In genomic region chr11:11841605-11842425, GRCh38 we compare ENCODE assay signal across 1 cellular context.
TF ChIP-seq lines count a peak whose summit lies in the region.

A gene with protein sequence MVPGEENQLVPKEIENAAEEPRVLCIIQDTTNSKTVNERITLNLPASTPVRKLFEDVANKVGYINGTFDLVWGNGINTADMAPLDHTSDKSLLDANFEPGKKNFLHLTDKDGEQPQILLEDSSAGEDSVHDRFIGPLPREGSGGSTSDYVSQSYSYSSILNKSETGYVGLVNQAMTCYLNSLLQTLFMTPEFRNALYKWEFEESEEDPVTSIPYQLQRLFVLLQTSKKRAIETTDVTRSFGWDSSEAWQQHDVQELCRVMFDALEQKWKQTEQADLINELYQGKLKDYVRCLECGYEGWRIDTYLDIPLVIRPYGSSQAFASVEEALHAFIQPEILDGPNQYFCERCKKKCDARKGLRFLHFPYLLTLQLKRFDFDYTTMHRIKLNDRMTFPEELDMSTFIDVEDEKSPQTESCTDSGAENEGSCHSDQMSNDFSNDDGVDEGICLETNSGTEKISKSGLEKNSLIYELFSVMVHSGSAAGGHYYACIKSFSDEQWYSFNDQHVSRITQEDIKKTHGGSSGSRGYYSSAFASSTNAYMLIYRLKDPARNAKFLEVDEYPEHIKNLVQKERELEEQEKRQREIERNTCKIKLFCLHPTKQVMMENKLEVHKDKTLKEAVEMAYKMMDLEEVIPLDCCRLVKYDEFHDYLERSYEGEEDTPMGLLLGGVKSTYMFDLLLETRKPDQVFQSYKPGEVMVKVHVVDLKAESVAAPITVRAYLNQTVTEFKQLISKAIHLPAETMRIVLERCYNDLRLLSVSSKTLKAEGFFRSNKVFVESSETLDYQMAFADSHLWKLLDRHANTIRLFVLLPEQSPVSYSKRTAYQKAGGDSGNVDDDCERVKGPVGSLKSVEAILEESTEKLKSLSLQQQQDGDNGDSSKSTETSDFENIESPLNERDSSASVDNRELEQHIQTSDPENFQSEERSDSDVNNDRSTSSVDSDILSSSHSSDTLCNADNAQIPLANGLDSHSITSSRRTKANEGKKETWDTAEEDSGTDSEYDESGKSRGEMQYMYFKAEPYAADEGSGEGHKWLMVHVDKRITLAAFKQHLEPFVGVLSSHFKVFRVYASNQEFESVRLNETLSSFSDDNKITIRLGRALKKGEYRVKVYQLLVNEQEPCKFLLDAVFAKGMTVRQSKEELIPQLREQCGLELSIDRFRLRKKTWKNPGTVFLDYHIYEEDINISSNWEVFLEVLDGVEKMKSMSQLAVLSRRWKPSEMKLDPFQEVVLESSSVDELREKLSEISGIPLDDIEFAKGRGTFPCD (N-terminal part only) (plus strand): TSS chr11:11841972. CDS start chr11:11842186, 214 bp downstream.

TF ChIP-seq in HepG2, 621 proteins besides CTCF, POLR2A, EP300 and RAD21 (continued from another document and continues in another):
- TF ChIP-seq ZNF276 (CRISPR knock-in tag; IDR thresholded peaks at IDR 0.05; ENCODE audit: low read depth) (no peak; the same call in 1 of the 2 replicates), YEATS2 (CRISPR knock-in tag; IDR thresholded peaks at IDR 0.05; ENCODE audit: borderline replicate concordance) (peak; percentile 93), NFE2L2 (IDR thresholded peaks at IDR 0.05; ENCODE audit: low read length) (no peak), SCMH1 (CRISPR knock-in tag; IDR thresholded peaks at IDR 0.05; ENCODE audit: borderline replicate concordance) (no peak), RFX3 (CRISPR knock-in tag; IDR thresholded peaks at IDR 0.05) (no peak), YEATS4 (CRISPR knock-in tag; IDR thresholded peaks at IDR 0.05; ENCODE audit: borderline replicate concordance) (peak; percentile 81; the same call in 1 of the 2 replicates), PHF5A (CRISPR knock-in tag; IDR thresholded peaks at IDR 0.05; ENCODE audit: low read depth, unreplicated experiment) (peak; percentile 63), RELA (CRISPR knock-in tag; IDR thresholded peaks at IDR 0.05) (no peak), CC2D1A (CRISPR knock-in tag; IDR thresholded peaks at IDR 0.05) (no peak), PCBP2 (optimal IDR thresholded peaks at IDR 0.05; ENCODE audit: low read depth, low read length, poor library complexity, severe bottlenecking) (no peak), ARNTL (CRISPR knock-in tag; IDR thresholded peaks at IDR 0.05) (no peak), TBP (CRISPR knock-in tag; IDR thresholded peaks at IDR 0.05) (no peak), CREM (IDR thresholded peaks at IDR 0.05) (no peak; the same call in 1 of the 2 replicates), CREM (CRISPR knock-in tag; IDR thresholded peaks at IDR 0.05) (0 out of 2 replicates have a peak, but pooled peaks have one; percentile 16), ZNF335 (CRISPR knock-in tag; IDR thresholded peaks at IDR 0.05) (0 out of 2 replicates have a peak, but pooled peaks have one; percentile 41), SMAD3 (CRISPR knock-in tag; IDR thresholded peaks at IDR 0.05) (peak; percentile 67; the same call in 1 of the 2 replicates), YY1 (IDR thresholded peaks at IDR 0.05; ENCODE audit: insufficient read depth, insufficient replicate concordance, low read depth, low read length) (peak; percentile 99), ZNF326 (CRISPR knock-in tag; IDR thresholded peaks at IDR 0.05; ENCODE audit: borderline replicate concordance) (no peak), ZNF431 (CRISPR knock-in tag; IDR thresholded peaks at IDR 0.05; ENCODE audit: borderline replicate concordance, low read depth) (no peak; the same call in 1 of the 2 replicates), SP2 (CRISPR knock-in tag; IDR thresholded peaks at IDR 0.05) (0 out of 2 replicates have a peak, but pooled peaks have one; percentile 38), ZKSCAN1 (IDR thresholded peaks at IDR 0.05; ENCODE audit: low read length) (0 out of 2 replicates have a peak, but pooled peaks have one; percentile 7), PHF21A (CRISPR knock-in tag; IDR thresholded peaks at IDR 0.05) (no peak)
- TF ChIP-seq, protein P1, sequence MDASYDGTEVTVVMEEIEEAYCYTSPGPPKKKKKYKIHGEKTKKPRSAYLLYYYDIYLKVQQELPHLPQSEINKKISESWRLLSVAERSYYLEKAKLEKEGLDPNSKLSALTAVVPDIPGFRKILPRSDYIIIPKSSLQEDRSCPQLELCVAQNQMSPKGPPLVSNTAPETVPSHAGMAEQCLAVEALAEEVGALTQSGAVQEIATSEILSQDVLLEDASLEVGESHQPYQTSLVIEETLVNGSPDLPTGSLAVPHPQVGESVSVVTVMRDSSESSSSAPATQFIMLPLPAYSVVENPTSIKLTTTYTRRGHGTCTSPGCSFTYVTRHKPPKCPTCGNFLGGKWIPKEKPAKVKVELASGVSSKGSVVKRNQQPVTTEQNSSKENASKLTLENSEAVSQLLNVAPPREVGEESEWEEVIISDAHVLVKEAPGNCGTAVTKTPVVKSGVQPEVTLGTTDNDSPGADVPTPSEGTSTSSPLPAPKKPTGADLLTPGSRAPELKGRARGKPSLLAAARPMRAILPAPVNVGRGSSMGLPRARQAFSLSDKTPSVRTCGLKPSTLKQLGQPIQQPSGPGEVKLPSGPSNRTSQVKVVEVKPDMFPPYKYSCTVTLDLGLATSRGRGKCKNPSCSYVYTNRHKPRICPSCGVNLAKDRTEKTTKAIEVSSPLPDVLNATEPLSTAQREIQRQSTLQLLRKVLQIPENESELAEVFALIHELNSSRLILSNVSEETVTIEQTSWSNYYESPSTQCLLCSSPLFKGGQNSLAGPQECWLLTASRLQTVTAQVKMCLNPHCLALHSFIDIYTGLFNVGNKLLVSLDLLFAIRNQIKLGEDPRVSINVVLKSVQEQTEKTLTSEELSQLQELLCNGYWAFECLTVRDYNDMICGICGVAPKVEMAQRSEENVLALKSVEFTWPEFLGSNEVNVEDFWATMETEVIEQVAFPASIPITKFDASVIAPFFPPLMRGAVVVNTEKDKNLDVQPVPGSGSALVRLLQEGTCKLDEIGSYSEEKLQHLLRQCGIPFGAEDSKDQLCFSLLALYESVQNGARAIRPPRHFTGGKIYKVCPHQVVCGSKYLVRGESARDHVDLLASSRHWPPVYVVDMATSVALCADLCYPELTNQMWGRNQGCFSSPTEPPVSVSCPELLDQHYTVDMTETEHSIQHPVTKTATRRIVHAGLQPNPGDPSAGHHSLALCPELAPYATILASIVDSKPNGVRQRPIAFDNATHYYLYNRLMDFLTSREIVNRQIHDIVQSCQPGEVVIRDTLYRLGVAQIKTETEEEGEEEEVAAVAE (CRISPR knock-in tag; IDR thresholded peaks at IDR 0.05; ENCODE audit: borderline replicate concordance), result peak; percentile 60; the same call in 1 of the 2 replicates
- TF ChIP-seq, protein P2, sequence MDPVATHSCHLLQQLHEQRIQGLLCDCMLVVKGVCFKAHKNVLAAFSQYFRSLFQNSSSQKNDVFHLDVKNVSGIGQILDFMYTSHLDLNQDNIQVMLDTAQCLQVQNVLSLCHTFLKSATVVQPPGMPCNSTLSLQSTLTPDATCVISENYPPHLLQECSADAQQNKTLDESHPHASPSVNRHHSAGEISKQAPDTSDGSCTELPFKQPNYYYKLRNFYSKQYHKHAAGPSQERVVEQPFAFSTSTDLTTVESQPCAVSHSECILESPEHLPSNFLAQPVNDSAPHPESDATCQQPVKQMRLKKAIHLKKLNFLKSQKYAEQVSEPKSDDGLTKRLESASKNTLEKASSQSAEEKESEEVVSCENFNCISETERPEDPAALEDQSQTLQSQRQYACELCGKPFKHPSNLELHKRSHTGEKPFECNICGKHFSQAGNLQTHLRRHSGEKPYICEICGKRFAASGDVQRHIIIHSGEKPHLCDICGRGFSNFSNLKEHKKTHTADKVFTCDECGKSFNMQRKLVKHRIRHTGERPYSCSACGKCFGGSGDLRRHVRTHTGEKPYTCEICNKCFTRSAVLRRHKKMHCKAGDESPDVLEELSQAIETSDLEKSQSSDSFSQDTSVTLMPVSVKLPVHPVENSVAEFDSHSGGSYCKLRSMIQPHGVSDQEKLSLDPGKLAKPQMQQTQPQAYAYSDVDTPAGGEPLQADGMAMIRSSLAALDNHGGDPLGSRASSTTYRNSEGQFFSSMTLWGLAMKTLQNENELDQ (CRISPR knock-in tag; IDR thresholded peaks at IDR 0.05; ENCODE audit: borderline replicate concordance), result no peak
- TF ChIP-seq, protein P3, sequence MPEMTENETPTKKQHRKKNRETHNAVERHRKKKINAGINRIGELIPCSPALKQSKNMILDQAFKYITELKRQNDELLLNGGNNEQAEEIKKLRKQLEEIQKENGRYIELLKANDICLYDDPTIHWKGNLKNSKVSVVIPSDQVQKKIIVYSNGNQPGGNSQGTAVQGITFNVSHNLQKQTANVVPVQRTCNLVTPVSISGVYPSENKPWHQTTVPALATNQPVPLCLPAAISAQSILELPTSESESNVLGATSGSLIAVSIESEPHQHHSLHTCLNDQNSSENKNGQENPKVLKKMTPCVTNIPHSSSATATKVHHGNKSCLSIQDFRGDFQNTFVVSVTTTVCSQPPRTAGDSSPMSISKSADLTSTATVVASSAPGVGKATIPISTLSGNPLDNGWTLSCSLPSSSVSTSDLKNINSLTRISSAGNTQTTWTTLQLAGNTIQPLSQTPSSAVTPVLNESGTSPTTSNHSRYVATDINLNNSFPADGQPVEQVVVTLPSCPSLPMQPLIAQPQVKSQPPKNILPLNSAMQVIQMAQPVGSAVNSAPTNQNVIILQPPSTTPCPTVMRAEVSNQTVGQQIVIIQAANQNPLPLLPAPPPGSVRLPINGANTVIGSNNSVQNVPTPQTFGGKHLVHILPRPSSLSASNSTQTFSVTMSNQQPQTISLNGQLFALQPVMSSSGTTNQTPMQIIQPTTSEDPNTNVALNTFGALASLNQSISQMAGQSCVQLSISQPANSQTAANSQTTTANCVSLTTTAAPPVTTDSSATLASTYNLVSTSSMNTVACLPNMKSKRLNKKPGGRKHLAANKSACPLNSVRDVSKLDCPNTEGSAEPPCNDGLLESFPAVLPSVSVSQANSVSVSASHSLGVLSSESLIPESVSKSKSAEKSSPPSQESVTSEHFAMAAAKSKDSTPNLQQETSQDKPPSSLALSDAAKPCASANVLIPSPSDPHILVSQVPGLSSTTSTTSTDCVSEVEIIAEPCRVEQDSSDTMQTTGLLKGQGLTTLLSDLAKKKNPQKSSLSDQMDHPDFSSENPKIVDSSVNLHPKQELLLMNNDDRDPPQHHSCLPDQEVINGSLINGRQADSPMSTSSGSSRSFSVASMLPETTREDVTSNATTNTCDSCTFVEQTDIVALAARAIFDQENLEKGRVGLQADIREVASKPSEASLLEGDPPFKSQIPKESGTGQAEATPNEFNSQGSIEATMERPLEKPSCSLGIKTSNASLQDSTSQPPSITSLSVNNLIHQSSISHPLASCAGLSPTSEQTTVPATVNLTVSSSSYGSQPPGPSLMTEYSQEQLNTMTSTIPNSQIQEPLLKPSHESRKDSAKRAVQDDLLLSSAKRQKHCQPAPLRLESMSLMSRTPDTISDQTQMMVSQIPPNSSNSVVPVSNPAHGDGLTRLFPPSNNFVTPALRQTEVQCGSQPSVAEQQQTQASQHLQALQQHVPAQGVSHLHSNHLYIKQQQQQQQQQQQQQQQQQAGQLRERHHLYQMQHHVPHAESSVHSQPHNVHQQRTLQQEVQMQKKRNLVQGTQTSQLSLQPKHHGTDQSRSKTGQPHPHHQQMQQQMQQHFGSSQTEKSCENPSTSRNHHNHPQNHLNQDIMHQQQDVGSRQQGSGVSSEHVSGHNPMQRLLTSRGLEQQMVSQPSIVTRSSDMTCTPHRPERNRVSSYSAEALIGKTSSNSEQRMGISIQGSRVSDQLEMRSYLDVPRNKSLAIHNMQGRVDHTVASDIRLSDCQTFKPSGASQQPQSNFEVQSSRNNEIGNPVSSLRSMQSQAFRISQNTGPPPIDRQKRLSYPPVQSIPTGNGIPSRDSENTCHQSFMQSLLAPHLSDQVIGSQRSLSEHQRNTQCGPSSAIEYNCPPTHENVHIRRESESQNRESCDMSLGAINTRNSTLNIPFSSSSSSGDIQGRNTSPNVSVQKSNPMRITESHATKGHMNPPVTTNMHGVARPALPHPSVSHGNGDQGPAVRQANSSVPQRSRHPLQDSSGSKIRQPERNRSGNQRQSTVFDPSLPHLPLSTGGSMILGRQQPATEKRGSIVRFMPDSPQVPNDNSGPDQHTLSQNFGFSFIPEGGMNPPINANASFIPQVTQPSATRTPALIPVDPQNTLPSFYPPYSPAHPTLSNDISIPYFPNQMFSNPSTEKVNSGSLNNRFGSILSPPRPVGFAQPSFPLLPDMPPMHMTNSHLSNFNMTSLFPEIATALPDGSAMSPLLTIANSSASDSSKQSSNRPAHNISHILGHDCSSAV (CRISPR knock-in tag; IDR thresholded peaks at IDR 0.05; ENCODE audit: borderline replicate concordance), result no peak
- TF ChIP-seq, protein P4, sequence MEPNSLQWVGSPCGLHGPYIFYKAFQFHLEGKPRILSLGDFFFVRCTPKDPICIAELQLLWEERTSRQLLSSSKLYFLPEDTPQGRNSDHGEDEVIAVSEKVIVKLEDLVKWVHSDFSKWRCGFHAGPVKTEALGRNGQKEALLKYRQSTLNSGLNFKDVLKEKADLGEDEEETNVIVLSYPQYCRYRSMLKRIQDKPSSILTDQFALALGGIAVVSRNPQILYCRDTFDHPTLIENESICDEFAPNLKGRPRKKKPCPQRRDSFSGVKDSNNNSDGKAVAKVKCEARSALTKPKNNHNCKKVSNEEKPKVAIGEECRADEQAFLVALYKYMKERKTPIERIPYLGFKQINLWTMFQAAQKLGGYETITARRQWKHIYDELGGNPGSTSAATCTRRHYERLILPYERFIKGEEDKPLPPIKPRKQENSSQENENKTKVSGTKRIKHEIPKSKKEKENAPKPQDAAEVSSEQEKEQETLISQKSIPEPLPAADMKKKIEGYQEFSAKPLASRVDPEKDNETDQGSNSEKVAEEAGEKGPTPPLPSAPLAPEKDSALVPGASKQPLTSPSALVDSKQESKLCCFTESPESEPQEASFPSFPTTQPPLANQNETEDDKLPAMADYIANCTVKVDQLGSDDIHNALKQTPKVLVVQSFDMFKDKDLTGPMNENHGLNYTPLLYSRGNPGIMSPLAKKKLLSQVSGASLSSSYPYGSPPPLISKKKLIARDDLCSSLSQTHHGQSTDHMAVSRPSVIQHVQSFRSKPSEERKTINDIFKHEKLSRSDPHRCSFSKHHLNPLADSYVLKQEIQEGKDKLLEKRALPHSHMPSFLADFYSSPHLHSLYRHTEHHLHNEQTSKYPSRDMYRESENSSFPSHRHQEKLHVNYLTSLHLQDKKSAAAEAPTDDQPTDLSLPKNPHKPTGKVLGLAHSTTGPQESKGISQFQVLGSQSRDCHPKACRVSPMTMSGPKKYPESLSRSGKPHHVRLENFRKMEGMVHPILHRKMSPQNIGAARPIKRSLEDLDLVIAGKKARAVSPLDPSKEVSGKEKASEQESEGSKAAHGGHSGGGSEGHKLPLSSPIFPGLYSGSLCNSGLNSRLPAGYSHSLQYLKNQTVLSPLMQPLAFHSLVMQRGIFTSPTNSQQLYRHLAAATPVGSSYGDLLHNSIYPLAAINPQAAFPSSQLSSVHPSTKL (CRISPR knock-in tag; IDR thresholded peaks at IDR 0.05), result peak; percentile 74; the same call in 1 of the 2 replicates
